18 cellular contexts compared by ENCODE assay signal in genomic region chr10:85621562-85621961, GRCh38.
"Had no signal": no experiment of that assay in that cellular context is flagged by ENCODE, and none has a peak within 500 bp of the region (broad histone marks: within the 10 kb centered on the region; RNA-seq: fewer than 3 reads in every experiment).

No MANE protein-coding gene starts in this region.

- DNase-seq: effector memory CD8-positive, alpha-beta T cell; glutamatergic neuron; immature natural killer cell; left ventricle myocardium inferior; mesendoderm; natural killer cell; ovary; right cardiac atrium; stimulated activated CD4-positive, alpha-beta T cell treated with anti-CD3 and anti-CD28 coated beads, Interleukin-2, amount 100 ng/mL, for 48 hours; stimulated activated CD8-positive, alpha-beta memory T cell treated with anti-CD3 and anti-CD28 coated beads, Interleukin-4, amount 100 ng/mL, for 48 hours; stimulated activated naive CD8-positive, alpha-beta T cell treated with anti-CD3 and anti-CD28 coated beads, Interleukin-15, Interleukin-2, amounts not matched to agents 100 U/mL and 50 U/mL, for 24 hours; tibial artery had no signal

- FAIRE-seq: keratinocyte had no signal

- H3K9me3 ChIP-seq: esophagus muscularis mucosa, gastroesophageal sphincter, left ventricle myocardium inferior, ovary, tibial artery had no signal

- H3K27me3 ChIP-seq: esophagus muscularis mucosa, gastroesophageal sphincter, ovary, tibial artery had no signal

- H3K27ac ChIP-seq: epithelial cell of prostate, esophagus muscularis mucosa, gastroesophageal sphincter, left ventricle myocardium inferior, ovary, tibial artery had no signal

- H3K4me2 ChIP-seq: smooth muscle cell had no signal

- H3K4me3 ChIP-seq: esophagus muscularis mucosa, gastroesophageal sphincter, left ventricle myocardium inferior, ovary, smooth muscle cell, tibial artery had no signal

- ATAC-seq: effector memory CD8-positive, alpha-beta T cell; gastroesophageal sphincter; natural killer cell; right cardiac atrium; stimulated activated effector memory CD8-positive, alpha-beta T cell treated with anti-CD3 and anti-CD28 coated beads, Interleukin-12 subunit alpha, Interleukin-12 subunit beta, amount 100 ng/mL, for 72 hours; stimulated activated naive CD8-positive, alpha-beta T cell treated with anti-CD3 and anti-CD28 coated beads, Interleukin-15, Interleukin-2, amounts not matched to agents 100 U/mL and 50 U/mL, for 24 hours had no signal

- H3K4me1 ChIP-seq: esophagus muscularis mucosa, gastroesophageal sphincter, left ventricle myocardium inferior, tibial artery had no signal

- H3K36me3 ChIP-seq: esophagus muscularis mucosa, gastroesophageal sphincter, left ventricle myocardium inferior, ovary, tibial artery had no signal
